1 cellular context compared by ENCODE assay signal in genomic region chr2:178448968-178449661, GRCh38.
TF ChIP-seq lines count a peak whose summit lies in the region.

No MANE protein-coding gene starts in this region.

TF ChIP-seq in GM23338, 12 proteins besides CTCF, POLR2A, EP300 and RAD21 (continued from another document):
- TF ChIP-seq ZNF462 (CRISPR knock-in tag; IDR thresholded peaks at IDR 0.05), result no peak
